8 cellular contexts compared by ENCODE assay signal in the genomic region with DNA sequence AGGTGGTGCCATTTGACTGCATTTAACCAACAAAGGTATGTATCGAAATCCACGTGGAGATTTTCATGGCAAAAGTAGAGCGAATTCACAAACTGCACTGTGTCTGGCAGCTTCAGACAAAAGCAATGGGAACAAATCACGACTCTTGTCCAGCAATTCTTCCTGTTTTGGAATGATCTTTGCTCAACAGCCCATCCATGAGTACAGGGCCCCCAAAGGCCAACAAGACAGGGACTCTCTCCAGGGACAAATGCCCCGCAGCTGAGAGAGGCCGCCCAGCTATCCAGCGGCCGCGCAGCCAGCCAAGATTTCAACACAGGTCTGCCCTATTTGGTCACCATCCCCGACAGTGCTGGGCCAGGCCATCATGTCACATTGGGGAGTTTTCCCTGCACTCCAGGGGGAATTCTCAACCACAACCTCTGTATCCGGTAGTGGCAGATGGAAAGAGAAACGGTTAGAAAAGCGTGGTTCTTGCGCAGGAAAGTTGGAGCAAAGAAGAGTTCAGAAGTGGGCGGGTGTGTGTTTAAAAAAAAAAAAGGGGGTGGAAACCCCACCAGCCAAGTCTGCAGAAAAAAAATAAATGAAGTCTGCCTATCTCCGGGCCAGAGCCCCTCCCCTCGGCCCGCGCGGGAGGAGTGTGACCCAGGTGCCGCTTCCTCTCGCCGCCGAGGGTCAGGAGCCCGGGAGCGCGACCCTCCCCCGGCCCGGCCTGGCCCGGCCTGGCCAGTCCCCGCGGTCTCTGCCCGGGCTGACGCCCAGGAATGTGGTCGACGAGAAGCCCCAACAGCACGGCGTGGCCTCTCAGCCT. TPM values are rescaled to one million over a fixed set of nuclear protein-coding genes. Genes with fewer than 3 reads are reported as not detected.
DNase-seq lines count a peak whose midpoint lies in the region; ATAC-seq and TF ChIP-seq lines count a peak whose summit lies in the region.

A gene with protein sequence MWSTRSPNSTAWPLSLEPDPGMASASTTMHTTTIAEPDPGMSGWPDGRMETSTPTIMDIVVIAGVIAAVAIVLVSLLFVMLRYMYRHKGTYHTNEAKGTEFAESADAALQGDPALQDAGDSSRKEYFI (plus strand): TSS at position 659 of the 811 bp plus-strand sequence. CDS start 106 bp downstream, at position 765.

- H3K9me3 ChIP-seq in OCI-LY7 (ENCODE audit: low read length) (no peaks in the 10 kb centered on the region), left ventricle myocardium inferior (replicated peaks) (no peaks in the 10 kb centered on the region), prostate gland (no peaks in the 10 kb centered on the region)

- ATAC-seq in GM18505 (IDR thresholded peaks at IDR 0.05; ENCODE audit: unreplicated experiment), result peak; percentile 42
- ATAC-seq in HG02642 (IDR thresholded peaks at IDR 0.05; ENCODE audit: poor library complexity, unreplicated experiment), result peak; percentile 47

- H4K20me1 ChIP-seq in OCI-LY7 (ENCODE audit: insufficient read depth, low read length), result no peaks in the 10 kb centered on the region

- TF ChIP-seq CTCF in OCI-LY7 (conservative IDR thresholded peaks at IDR 0.05; ENCODE audit: low read length), result no peak
- TF ChIP-seq CTCF in left ventricle myocardium inferior (IDR thresholded peaks at IDR 0.05; ENCODE audit: borderline replicate concordance), result no peak
- TF ChIP-seq CTCF in prostate gland (IDR thresholded peaks at IDR 0.05), result no peak

- POLR2A ChIA-PET in OCI-LY7 (lab: Charles Lee), result no interaction called here

- intact Hi-C loops in OCI-LY7 (cut with micrococcal nuclease; ENCODE audit: unreplicated experiment) (loop anchor here (5.0 kb wide), 1 partner anchor 732 kb away; a partner anchor contains a TSS), left ventricle myocardium inferior (cut with micrococcal nuclease) (loop anchor here (5.0 kb wide), 1 partner anchor 42 kb away; no protein-coding TSS in a partner anchor), prostate gland (cut with DNase I) (loop anchor here (5.0 to 10.0 kb wide), 2 partner anchors 122 to 429 kb away; no protein-coding TSS in a partner anchor)

- H3K4me1 ChIP-seq in OCI-LY7 (ENCODE audit: insufficient read depth, low read length, poor library complexity, severe bottlenecking) (peaks cover 39% of the 10 kb centered on the region), left ventricle myocardium inferior (peaks cover 62% of the 10 kb centered on the region), prostate gland (replicated peaks) (no peaks in the 10 kb centered on the region)

- DNase-seq in OCI-LY7 (ENCODE audit: low spot score) (peak; percentile 74), left ventricle myocardium inferior (peak; percentile 82), prostate gland (ENCODE audit: low spot score) (no peak), NCI-H2171 treated with DMSO at 0.1 percent for 48 hours (lab: John Stamatoyannopoulos, UW) (no peak), NCI-H1694 treated with DMSO at 0.1 percent for 48 hours (lab: John Stamatoyannopoulos, UW) (no peak)

- no peak for TF ChIP-seq POLR2A in GM18505 (IDR thresholded peaks at IDR 0.05; ENCODE audit: borderline replicate concordance, extremely low read depth, insufficient read depth, insufficient read length)
- no peak for TF ChIP-seq POLR2A in prostate gland (IDR thresholded peaks at IDR 0.05)

- no peaks in the 10 kb centered on the region for H3K9me2 ChIP-seq in OCI-LY7 (ENCODE audit: insufficient read depth, low read length)

- peak within 1 kb of the TSS; percentile 82 for H2AFZ ChIP-seq in OCI-LY7 (ENCODE audit: low read length)

- H3K79me2 ChIP-seq in OCI-LY7 (ENCODE audit: insufficient read depth, low read depth, low read length), result peaks cover 43% of the 10 kb centered on the region

- peaks cover 10% of the 10 kb centered on the region for H3K36me3 ChIP-seq in OCI-LY7 (ENCODE audit: insufficient read depth, low read length)
- H3K36me3 ChIP-seq in left ventricle myocardium inferior, result peaks cover 6% of the 10 kb centered on the region
- H3K36me3 ChIP-seq in prostate gland, result no peaks in the 10 kb centered on the region

- 5 to 12% (median 5%) methylated on average over 37 to 38 of the region's 38 CpGs for WGBS in adipose tissue, 3 donors
- 10% methylated on average over 38 of the region's 38 CpGs for WGBS in prostate gland

- CTCF ChIA-PET in OCI-LY7 (lab: Charles Lee; ENCODE audit: unreplicated experiment), result no interaction called here

- H3K4me2 ChIP-seq in OCI-LY7 (ENCODE audit: low read length), result peak within 1 kb of the TSS; percentile 79

- H3K27me3 ChIP-seq in left ventricle myocardium inferior (ENCODE audit: low read depth) (no peaks in the 10 kb centered on the region), prostate gland (replicated peaks; ENCODE audit: insufficient read depth) (no peaks in the 10 kb centered on the region)

- H3K4me3 ChIP-seq in OCI-LY7 (ENCODE audit: low read depth, low read length, poor library complexity, severe bottlenecking) (peak within 1 kb of the TSS; percentile 74), left ventricle myocardium inferior (peak within 1 kb of the TSS; percentile 77), prostate gland (peak within 1 kb of the TSS; percentile 45 to 56)

- peak within 1 kb of the TSS; percentile 82 for H3K27ac ChIP-seq in OCI-LY7 (ENCODE audit: low read depth, low read length, poor library complexity, severe bottlenecking)
- H3K27ac ChIP-seq in adipose tissue (ENCODE audit: low read depth, low read length), result peak within 1 kb of the TSS; percentile 68
- peak within 1 kb of the TSS; percentile 98 for H3K27ac ChIP-seq in left ventricle myocardium inferior (replicated peaks)
- H3K27ac ChIP-seq in prostate gland, result peak within 1 kb of the TSS; percentile 85 to 94

- no TSS peak for BruUV-seq in OCI-LY7 (replicated peaks; lab: Mats Ljungman, UMichigan)

RNA-seq across cellular contexts. Expression of the gene that starts here (rescaled TPM):
- total RNA-seq in OCI-LY7 (2014; rRNA removed; shearing (Covaris generic)), result 117 and 154 TPM in 2 replicates
- total RNA-seq in OCI-LY7 (2022), result 96.4 and 107 TPM in 2 replicates
- polyA plus RNA-seq in adipose tissue, result 100 to 1,000 TPM in 2 of 3 donors, 10 to 100 TPM in 1; 44.1 to 343 (median 312) TPM
- 98.8 TPM for total RNA-seq in left ventricle myocardium inferior
- 10 to 100 TPM; 17.3 to 32.9 TPM for total RNA-seq in prostate gland

Comparison
In these comparisons a context has a peak if more than half of its experiments do, and no peak if none do; other contexts are left out.
1. DNase-seq: peak in OCI-LY7 (single experiment) and left ventricle myocardium inferior (single experiment); none in prostate gland (single experiment), NCI-H2171 treated with DMSO at 0.1 percent for 48 hours (single experiment) and NCI-H1694 treated with DMSO at 0.1 percent for 48 hours (single experiment).
2. Peak in every context shown above with its lines, with median percentiles within 50 percentile points of each other: H3K27ac ChIP-seq and H3K4me3 ChIP-seq.